Comparison of ENCODE assay signal across 18 cellular contexts in genomic region chr20:39850236-39850635, GRCh38.
A peak's percentile ranks its signal among the peaks of the same experiment; 100 is the strongest.
DNase-seq lines count a peak whose midpoint lies in the region; ATAC-seq and TF ChIP-seq lines count a peak whose summit lies in the region.
"Had no signal": no experiment of that assay in that cellular context is flagged by ENCODE, and none has a peak within 500 bp of the region (broad histone marks: within the 10 kb centered on the region; RNA-seq: fewer than 3 reads in every experiment).

No MANE protein-coding gene starts in this region.

- H3K27me3 ChIP-seq in ACC112 (ENCODE audit: insufficient read depth, low read length) = no peaks in the 10 kb centered on the region
- H3K27me3 ChIP-seq in rectal smooth muscle tissue (ENCODE audit: control insufficient read depth, insufficient read depth, low read length) = no peaks in the 10 kb centered on the region
- H3K27me3 ChIP-seq: ascending aorta had no signal

- DNase-seq in fibroblast of peridontal ligament (ENCODE audit: extremely low read depth) (peak; percentile 43), occipital lobe (lab: John Stamatoyannopoulos, UW) (no peak), NCI-H526 treated with DMSO at 0.1 percent for 48 hours (lab: John Stamatoyannopoulos, UW) (no peak)
- no peak for DNase-seq in activated CD4-positive, alpha-beta T cell treated with anti-CD3 and anti-CD28 coated beads, Interleukin-2, amount 50 U/mL, for 1 hour
- no peak for DNase-seq in activated CD4-positive, alpha-beta T cell treated with anti-CD3 and anti-CD28 coated beads for 36 hours
- DNase-seq: ACHN; activated CD4-positive, alpha-beta T cell treated with anti-CD3 and anti-CD28 coated beads, Interleukin-2, amount 50 U/mL, for 4 hours; activated naive CD4-positive, alpha-beta T cell treated with anti-CD3 and anti-CD28 coated beads for 36 hours; cortex of kidney; NCI-H1417 treated with DMSO at 0.1 percent for 48 hours; NCI-H226; T-cell had no signal

- CTCF ChIA-PET in activated CD4-positive, alpha-beta T cell treated with anti-CD3 and anti-CD28 coated beads for 36 hours (lab: Charles Lee) = no interaction called here

- no peaks in the 10 kb centered on the region for H3K4me1 Mint-ChIP-seq in activated CD4-positive, alpha-beta T cell treated with anti-CD3 and anti-CD28 coated beads for 36 hours
- H3K4me1 Mint-ChIP-seq: CD14-positive monocyte, T-cell had no signal

- H3K4me1 ChIP-seq in ACC112 (ENCODE audit: control insufficient read depth, insufficient read depth, low read length, unreplicated experiment) (peaks cover 52% of the 10 kb centered on the region), rectal smooth muscle tissue (ENCODE audit: control insufficient read depth, insufficient read depth, low read length) (peaks cover 16% of the 10 kb centered on the region)

- no peaks in the 10 kb centered on the region for H3K27me3 Mint-ChIP-seq in activated CD4-positive, alpha-beta T cell treated with anti-CD3 and anti-CD28 coated beads for 36 hours
- H3K27me3 Mint-ChIP-seq: T-cell had no signal

- no peak overlapping the region for H2AFZ ChIP-seq in ACC112 (ENCODE audit: low read length, unreplicated experiment)

- H3K27ac ChIP-seq in ACC112 (ENCODE audit: low read depth, low read length) = peak overlapping the region; percentile 75; the same call in 1 of the 2 replicates
- H3K27ac ChIP-seq in rectal smooth muscle tissue (ENCODE audit: low read depth, low read length) = peak overlapping the region; percentile 41
- H3K27ac ChIP-seq: ascending aorta, thoracic aorta had no signal

- H3K36me3 ChIP-seq in ACC112 (ENCODE audit: insufficient read depth, low read length) (no peaks in the 10 kb centered on the region), rectal smooth muscle tissue (ENCODE audit: control insufficient read depth, insufficient read depth, low read length) (no peaks in the 10 kb centered on the region)
- H3K36me3 ChIP-seq: ascending aorta, thoracic aorta had no signal

- no peaks in the 10 kb centered on the region for H3K9me3 Mint-ChIP-seq in activated CD4-positive, alpha-beta T cell treated with anti-CD3 and anti-CD28 coated beads for 36 hours (ENCODE audit: low read depth)
- H3K9me3 Mint-ChIP-seq: activated naive CD4-positive, alpha-beta T cell treated with anti-CD3 and anti-CD28 coated beads for 36 hours; T-cell had no signal

- intact Hi-C loops in activated CD4-positive, alpha-beta T cell treated with anti-CD3 and anti-CD28 coated beads for 36 hours (cut with DNase I, micrococcal nuclease) = no loop called here

- no peak overlapping the region for H3K4me3 ChIP-seq in ACC112 (ENCODE audit: low read depth, low read length)
- H3K4me3 ChIP-seq in rectal smooth muscle tissue (ENCODE audit: low read length) = no peak overlapping the region
- H3K4me3 ChIP-seq: ascending aorta, thoracic aorta had no signal

- H3K4me3 Mint-ChIP-seq in activated CD4-positive, alpha-beta T cell treated with anti-CD3 and anti-CD28 coated beads for 36 hours = no peak overlapping the region
- H3K4me3 Mint-ChIP-seq: activated naive CD4-positive, alpha-beta T cell treated with anti-CD3 and anti-CD28 coated beads for 36 hours; CD14-positive monocyte; T-cell had no signal

- ATAC-seq in SK-N-SH treated with all-trans-retinoic acid at 6 μM for 48 hours = peak; percentile 42
- ATAC-seq in activated CD4-positive, alpha-beta T cell treated with anti-CD3 and anti-CD28 coated beads for 36 hours = no peak
- ATAC-seq: T-cell had no signal

- H3K79me2 ChIP-seq in ACC112 (ENCODE audit: control insufficient read depth, insufficient read depth, low read length, unreplicated experiment) = no peaks in the 10 kb centered on the region

- POLR2A ChIA-PET in activated CD4-positive, alpha-beta T cell treated with anti-CD3 and anti-CD28 coated beads for 36 hours (lab: Charles Lee) = no interaction called here

- no peak overlapping the region for H3K27ac Mint-ChIP-seq in activated CD4-positive, alpha-beta T cell treated with anti-CD3 and anti-CD28 coated beads for 36 hours
- H3K27ac Mint-ChIP-seq: activated naive CD4-positive, alpha-beta T cell treated with anti-CD3 and anti-CD28 coated beads for 36 hours; CD14-positive monocyte; T-cell had no signal

- no peak overlapping the region for H3K9ac ChIP-seq in rectal smooth muscle tissue (ENCODE audit: low read length)

- H3K36me3 Mint-ChIP-seq in activated CD4-positive, alpha-beta T cell treated with anti-CD3 and anti-CD28 coated beads for 36 hours (ENCODE audit: low read depth) = no peaks in the 10 kb centered on the region
- H3K36me3 Mint-ChIP-seq: CD14-positive monocyte, T-cell had no signal

TF ChIP-seq in SK-N-SH treated with all-trans-retinoic acid at 6 μM for 48 hours, 23 proteins besides CTCF, POLR2A, EP300 and RAD21:
- no peak for TF ChIP-seq ESRRG (CRISPR knock-in tag; IDR thresholded peaks at IDR 0.05)
- no peak for TF ChIP-seq TOX (CRISPR knock-in tag; IDR thresholded peaks at IDR 0.05; ENCODE audit: borderline replicate concordance)
- TF ChIP-seq GLIS3 (CRISPR knock-in tag; IDR thresholded peaks at IDR 0.05) = no peak
- TF ChIP-seq CSDC2 (CRISPR knock-in tag; IDR thresholded peaks at IDR 0.05) = no peak
- TF ChIP-seq BACH2 (CRISPR knock-in tag; IDR thresholded peaks at IDR 0.05; ENCODE audit: borderline replicate concordance) = no peak
- no peak for TF ChIP-seq RARB (CRISPR knock-in tag; IDR thresholded peaks at IDR 0.05)
- TF ChIP-seq, protein P1, sequence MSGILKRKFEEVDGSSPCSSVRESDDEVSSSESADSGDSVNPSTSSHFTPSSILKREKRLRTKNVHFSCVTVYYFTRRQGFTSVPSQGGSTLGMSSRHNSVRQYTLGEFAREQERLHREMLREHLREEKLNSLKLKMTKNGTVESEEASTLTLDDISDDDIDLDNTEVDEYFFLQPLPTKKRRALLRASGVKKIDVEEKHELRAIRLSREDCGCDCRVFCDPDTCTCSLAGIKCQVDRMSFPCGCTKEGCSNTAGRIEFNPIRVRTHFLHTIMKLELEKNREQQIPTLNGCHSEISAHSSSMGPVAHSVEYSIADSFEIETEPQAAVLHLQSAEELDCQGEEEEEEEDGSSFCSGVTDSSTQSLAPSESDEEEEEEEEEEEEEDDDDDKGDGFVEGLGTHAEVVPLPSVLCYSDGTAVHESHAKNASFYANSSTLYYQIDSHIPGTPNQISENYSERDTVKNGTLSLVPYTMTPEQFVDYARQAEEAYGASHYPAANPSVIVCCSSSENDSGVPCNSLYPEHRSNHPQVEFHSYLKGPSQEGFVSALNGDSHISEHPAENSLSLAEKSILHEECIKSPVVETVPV (CRISPR knock-in tag; IDR thresholded peaks at IDR 0.05) = no peak
